Comparison of ENCODE assay signal across 8 cellular contexts in the genomic region with DNA sequence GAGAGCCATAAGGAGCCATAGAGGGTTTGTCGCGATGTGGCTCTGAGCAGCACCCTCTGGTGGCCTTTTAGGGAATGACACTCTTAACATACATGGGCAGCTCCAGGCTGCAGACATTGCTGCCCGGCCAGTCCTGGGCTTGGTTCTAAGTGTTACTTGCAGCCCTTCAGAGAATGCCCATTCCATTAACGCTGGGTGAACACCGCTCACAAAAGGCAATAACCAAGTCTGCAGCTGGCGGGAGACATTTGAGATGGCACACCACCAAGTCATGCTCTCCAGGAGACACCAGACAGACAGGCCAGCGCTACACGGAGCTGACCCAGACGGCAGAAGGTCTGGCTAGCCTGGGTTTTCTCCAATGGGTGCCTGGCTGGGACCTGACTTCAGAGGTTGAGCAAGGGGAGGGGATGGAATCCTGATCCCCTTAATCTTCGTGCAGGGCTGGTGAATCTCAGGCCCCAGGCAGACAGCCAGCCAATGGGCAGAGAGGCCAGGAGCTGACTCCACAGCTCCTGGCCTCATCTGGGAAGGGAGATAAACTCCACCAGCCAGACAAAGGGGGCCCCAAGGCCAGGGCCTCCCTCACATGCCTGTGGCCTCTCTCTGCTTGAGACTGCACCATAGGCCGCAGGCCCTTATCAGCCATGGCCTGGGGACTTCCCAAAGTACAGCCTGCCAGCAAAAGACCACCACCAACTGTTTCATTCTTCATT.
DNase-seq lines count a peak whose midpoint lies in the region; ATAC-seq and TF ChIP-seq lines count a peak whose summit lies in the region.

No MANE protein-coding gene starts in this region.

- H3K9me3 ChIP-seq in muscle layer of colon (ENCODE audit: low read length) = no peaks in the 10 kb centered on the region

- H3K4me1 ChIP-seq in muscle layer of colon (ENCODE audit: insufficient read depth, low read length) = peaks cover 23% of the 10 kb centered on the region

- no peaks in the 10 kb centered on the region for H3K27me3 ChIP-seq in muscle layer of colon (ENCODE audit: control insufficient read depth in 1 of 2, insufficient read depth in 2 of 2, low read length in 2 of 2)

- no peak overlapping the region for H3K4me3 ChIP-seq in epithelial cell of esophagus (ENCODE audit: low read length)
- no peak overlapping the region for H3K4me3 ChIP-seq in muscle layer of colon (ENCODE audit: low read depth in 1 of 2, low read length in 2 of 2)

- DNase-seq in GM04504 (ENCODE audit: low read depth) = peak; percentile 67
- DNase-seq in HS-27A (ENCODE audit: low read depth) = peak; percentile 55
- DNase-seq in NOMO-1 treated with DMSO at 0.1 percent for 48 hours (lab: John Stamatoyannopoulos, UW; ENCODE audit: unreplicated experiment) = peak; percentile 74
- DNase-seq in activated CD8-positive, alpha-beta memory T cell treated with anti-CD3 and anti-CD28 coated beads, Interleukin-2, amount 50 U/mL, for 1 hour (ENCODE audit: extremely low read depth) = peak; percentile 20
- DNase-seq in epithelial cell of esophagus (ENCODE audit: low read depth) = peak; percentile 77
- peak; percentile 12 to 39 for DNase-seq in stimulated activated CD8-positive, alpha-beta memory T cell treated with anti-CD3 and anti-CD28 coated beads, Interleukin-4, amount 100 ng/mL, for 4 hours (ENCODE audit: low read depth in 2 of 2, low spot score in 1 of 2)

- H3K27ac ChIP-seq in muscle layer of colon (ENCODE audit: low read depth, low read length) = peak overlapping the region; percentile 65

- no peaks in the 10 kb centered on the region for H3K36me3 ChIP-seq in muscle layer of colon (ENCODE audit: insufficient read depth, low read length)

- no peak for ATAC-seq in HG03045 (IDR thresholded peaks at IDR 0.05; ENCODE audit: unreplicated experiment)

- peak overlapping the region; percentile 5 for H3K9ac ChIP-seq in muscle layer of colon (ENCODE audit: low read length)

- TF ChIP-seq CTCF in epithelial cell of esophagus (IDR thresholded peaks at IDR 0.05; ENCODE audit: insufficient read depth, low read depth, low read length, missing control alignments) = peak; percentile 83

Comparison
In these comparisons a context has a peak if more than half of its experiments do, and no peak if none do; other contexts are left out.
1. DNase-seq: peak in every context shown above with its lines; median percentile 77 in epithelial cell of esophagus; 74 in NOMO-1 treated with DMSO at 0.1 percent for 48 hours; 67 in GM04504; 55 in HS-27A; 26 in stimulated activated CD8-positive, alpha-beta memory T cell treated with anti-CD3 and anti-CD28 coated beads, Interleukin-4, amount 100 ng/mL, for 4 hours; 20 in activated CD8-positive, alpha-beta memory T cell treated with anti-CD3 and anti-CD28 coated beads, Interleukin-2, amount 50 U/mL, for 1 hour.